Comparison of ENCODE assay signal across 15 cellular contexts in genomic region chr6:16799279-16800193, GRCh38. TPM values are rescaled to one million over a fixed set of nuclear protein-coding genes. Genes with fewer than 3 reads are reported as not detected.
A peak's percentile ranks its signal among the peaks of the same experiment; 100 is the strongest.
DNase-seq lines count a peak whose midpoint lies in the region; FAIRE-seq lines count a peak whose summit lies in the region.
"Had no signal": no experiment of that assay in that cellular context is flagged by ENCODE, and none has a peak within 500 bp of the region (broad histone marks: within the 10 kb centered on the region; RNA-seq: fewer than 3 reads in every experiment).

No MANE protein-coding gene starts in this region.

- peak; percentile 91 for FAIRE-seq in islet of Langerhans (lab: Jason Lieb, UNC)
- FAIRE-seq: GM12878 had no signal

- DNase-seq in DMS53 (lab: John Stamatoyannopoulos, UW) (peak; percentile 90), LHCN-M2 (ENCODE audit: low read depth) (peak; percentile 19), SW480 (ENCODE audit: low spot score) (peak; percentile 19), NCI-H1092 (lab: John Stamatoyannopoulos, UW) (no peak), GDM1 (lab: John Stamatoyannopoulos, UW) (no peak), mucosa of gallbladder (ENCODE audit: low spot score) (no peak)
- DNase-seq: activated CD8-positive, alpha-beta memory T cell treated with anti-CD3 and anti-CD28 coated beads, Interleukin-2, amount 10 ng/mL, durations not matched to agents 7 days and 5 days; activated naive CD4-positive, alpha-beta T cell treated with anti-CD3 and anti-CD28 coated beads, Interleukin-2, amount 10 ng/mL, durations not matched to agents 7 days and 5 days; C1 segment of cervical spinal cord; DND-41; heart left ventricle; mucosa of descending colon; SW 1271 had no signal

RNA-seq across cellular contexts. Expression of gene ATXN1, which starts 38.3 kb away (rescaled TPM):
- total RNA-seq in LHCN-M2 (2014; rRNA removed) (8.2 and 9.9 TPM in 2 replicates), mucosa of gallbladder (71.0 TPM)
- 5.8 TPM for polyA plus RNA-seq in LHCN-M2 (2012)

Comparison
In these comparisons a context has a peak if more than half of its experiments do, and no peak if none do; other contexts are left out.
1. DNase-seq: peak in DMS53 (single experiment), LHCN-M2 (single experiment) and SW480 (single experiment); none in NCI-H1092 (single experiment), GDM1 (single experiment) and mucosa of gallbladder (single experiment).